ENCODE assay signal across 24 cellular contexts in genomic region chr9:94926457-94926852, GRCh38.
DNase-seq lines count a peak whose midpoint lies in the region; ATAC-seq, FAIRE-seq and TF ChIP-seq lines count a peak whose summit lies in the region.
"Had no signal": no experiment of that assay in that cellular context is flagged by ENCODE, and none has a peak within 500 bp of the region (broad histone marks: within the 10 kb centered on the region; RNA-seq: fewer than 3 reads in every experiment).

No MANE protein-coding gene starts in this region.

- POLR2A ChIA-PET in MCF 10A (lab: Yijun Ruan, JAX) = interaction anchor here (1.0 to 8.2 kb wide), 8 partner anchors 19 to 258 kb away, joined by 3 to 80 read pairs (median 4); no protein-coding TSS in a partner anchor

- no peaks in the 10 kb centered on the region for H4K20me1 ChIP-seq in mammary epithelial cell (ENCODE audit: insufficient read depth, low read length)

- H2AFZ ChIP-seq in mammary epithelial cell (ENCODE audit: low read depth, low read length) = no peak overlapping the region

- peaks cover 24% of the 10 kb centered on the region for H3K36me3 Mint-ChIP-seq in MCF 10A (ENCODE audit: insufficient read depth, unreplicated experiment)

- BruUV-seq in MCF 10A (replicated peaks; lab: Mats Ljungman, UMichigan) = no TSS peak
- BruUV-seq in mammary epithelial cell (replicated peaks; lab: Mats Ljungman, UMichigan) = no TSS peak

- FAIRE-seq in small intestine (lab: Jason Lieb, UNC) = no peak
- FAIRE-seq in GM19239 (lab: Jason Lieb, UNC) = no peak
- FAIRE-seq: H1, TTC549 had no signal

- DNase-seq in MCF 10A (ENCODE audit: unreplicated experiment) (no peak), mammary epithelial cell (no peak), left lung (no peak), small intestine (no peak), G401 (ENCODE audit: low spot score) (no peak), DMS153 treated with DMSO at 0.1 percent for 48 hours (lab: John Stamatoyannopoulos, UW; ENCODE audit: unreplicated experiment) (no peak), GM19239 (ENCODE audit: insufficient read length, low spot score) (no peak)
- DNase-seq: activated CD4-positive, alpha-beta T cell treated with anti-CD3 and anti-CD28 coated beads for 1 hour; activated CD8-positive, alpha-beta T cell treated with anti-CD3 and anti-CD28 coated beads for 36 hours; activated effector memory CD4-positive, alpha-beta T cell treated with Interleukin-2 at 50 U/mL for 16 hours; AML-193; cerebellar nuclear complex; effector CD4-positive, alpha-beta T cell; foreskin melanocyte; hippocampal formation; immature natural killer cell; KBM-7; left ventricle myocardium superior; NCI-H1436; NCI-H2107; substantia nigra had no signal

- TF ChIP-seq CTCF in MCF 10A (IDR thresholded peaks at IDR 0.05; ENCODE audit: unreplicated experiment) (no peak), mammary epithelial cell (conservative IDR thresholded peaks at IDR 0.05 in 1 of 2, IDR thresholded peaks at IDR 0.05 in 1 of 2; ENCODE audit: extremely low read depth in 1 of 2, insufficient read depth in 1 of 2, low read depth in 1 of 2, low read length in 2 of 2) (no peak), left lung (IDR thresholded peaks at IDR 0.05) (no peak)

- H3K27ac ChIP-seq in mammary epithelial cell (ENCODE audit: insufficient read depth, low read depth, low read length) (no peak overlapping the region), left lung (peak overlapping the region; percentile 27 to 33), skin epidermis (peak overlapping the region in 15 of 21 experiments; percentile 33 to 95 (median 62)), small intestine (ENCODE audit: low read depth in 1 of 2, low read length in 1 of 2) (no peak overlapping the region)

- H3K4me1 ChIP-seq in mammary epithelial cell (ENCODE audit: insufficient read depth, low read length) (peaks cover 60% of the 10 kb centered on the region), left lung (peaks cover 20 to 26% of the 10 kb centered on the region in 2 donors), small intestine (ENCODE audit: control insufficient read depth in 2 of 2, insufficient read depth in 1 of 2, low read depth in 1 of 2, low read length in 1 of 2) (peaks cover 0 to 4% of the 10 kb centered on the region in 2 donors)

- H3K4me1 Mint-ChIP-seq in MCF 10A (ENCODE audit: insufficient read depth, unreplicated experiment) = peaks cover 73% of the 10 kb centered on the region
- H3K4me1 Mint-ChIP-seq: immature natural killer cell had no signal

- no peaks in the 10 kb centered on the region for H3K27me3 ChIP-seq in mammary epithelial cell (ENCODE audit: insufficient read depth, low read length)
- H3K27me3 ChIP-seq in left lung = no peaks in the 10 kb centered on the region
- no peaks in the 10 kb centered on the region for H3K27me3 ChIP-seq in small intestine (ENCODE audit: control insufficient read depth in 2 of 2, insufficient read depth in 2 of 2, low read length in 2 of 2)

- intact Hi-C loops in MCF 10A (cut with micrococcal nuclease) (no loop called here), mammary epithelial cell (cut with micrococcal nuclease) (no loop called here), left lung (cut with DNase I) (no loop called here)

- H3K9me3 ChIP-seq in mammary epithelial cell (replicated peaks; ENCODE audit: insufficient read depth, low read length) = no peaks in the 10 kb centered on the region
- no peaks in the 10 kb centered on the region for H3K9me3 ChIP-seq in left lung
- H3K9me3 ChIP-seq in small intestine (ENCODE audit: control insufficient read depth, low read depth) = no peaks in the 10 kb centered on the region

- peak overlapping the region; percentile 22 for H3K4me3 Mint-ChIP-seq in MCF 10A (ENCODE audit: unreplicated experiment)
- H3K4me3 Mint-ChIP-seq: activated CD8-positive, alpha-beta T cell treated with anti-CD3 and anti-CD28 coated beads for 36 hours; immature natural killer cell had no signal

- H3K4me3 ChIP-seq in mammary epithelial cell (replicated peaks in 1 of 3; ENCODE audit: insufficient read depth in 1 of 3, low read depth in 2 of 3, low read length in 3 of 3) (no peak overlapping the region), left lung (no peak overlapping the region), skin epidermis (no peak overlapping the region), small intestine (ENCODE audit: low read depth in 1 of 2, low read length in 2 of 2) (no peak overlapping the region)

- 81% methylated on average over 5 of the region's 9 CpGs for WGBS in mammary epithelial cell (ENCODE audit: low coverage, missing lambda C conversion rate)
- 82 to 89% (median 89%) methylated on average over 9 of the region's 9 CpGs for WGBS in small intestine, 3 donors

- CTCF ChIA-PET in MCF 10A (lab: Yijun Ruan, JAX) = interaction anchor here (1.3 to 3.4 kb wide), 2 partner anchors 81 to 246 kb away, joined by 4 to 8 read pairs; no protein-coding TSS in a partner anchor
- CTCF ChIA-PET in mammary epithelial cell (lab: Charles Lee; ENCODE audit: low non-redundant PET) = no interaction called here

- dilution Hi-C loops in mammary epithelial cell (cut with HindIII; ENCODE audit: low sequenced_read_pairs) = no loop called here

- in situ Hi-C loops in mammary epithelial cell (cut with MboI; ENCODE audit: low sequenced_read_pairs in 2 of 2) (no loop called here), G401 (cut with HindIII; ENCODE audit: low sequenced_read_pairs) (no loop called here)

- no peak overlapping the region for H3K4me2 ChIP-seq in mammary epithelial cell (ENCODE audit: insufficient read depth, low read depth, low read length)

- peak; percentile 55 for ATAC-seq in left lung
- ATAC-seq: activated CD8-positive, alpha-beta T cell treated with anti-CD3 and anti-CD28 coated beads for 36 hours; left ventricle myocardium superior had no signal

- no peak overlapping the region for H3K9ac ChIP-seq in mammary epithelial cell (ENCODE audit: insufficient read depth, low read length)

- H3K36me3 ChIP-seq in mammary epithelial cell (ENCODE audit: insufficient read depth, low read length) (no peaks in the 10 kb centered on the region), left lung (no peaks in the 10 kb centered on the region), small intestine (ENCODE audit: control insufficient read depth in 2 of 2, insufficient read depth in 2 of 2, low read length in 2 of 2) (no peaks in the 10 kb centered on the region)

- H3K79me2 ChIP-seq in mammary epithelial cell (ENCODE audit: insufficient read depth, low read length) = no peaks in the 10 kb centered on the region

- H3K27ac Mint-ChIP-seq in MCF 10A (ENCODE audit: low read depth, unreplicated experiment) = peak overlapping the region; percentile 73
- H3K27ac Mint-ChIP-seq: activated CD8-positive, alpha-beta T cell treated with anti-CD3 and anti-CD28 coated beads for 36 hours had no signal

- H3K9me3 Mint-ChIP-seq in MCF 10A (ENCODE audit: unreplicated experiment) = no peaks in the 10 kb centered on the region
- H3K9me3 Mint-ChIP-seq: activated CD8-positive, alpha-beta T cell treated with anti-CD3 and anti-CD28 coated beads for 36 hours; immature natural killer cell had no signal

- H3K27me3 Mint-ChIP-seq in MCF 10A (ENCODE audit: insufficient read depth, unreplicated experiment) = no peaks in the 10 kb centered on the region
- H3K27me3 Mint-ChIP-seq: activated CD8-positive, alpha-beta T cell treated with anti-CD3 and anti-CD28 coated beads for 36 hours had no signal

Comparison
In these comparisons a context has a peak if more than half of its experiments do, and no peak if none do; other contexts are left out.
1. H3K27ac ChIP-seq: peak in left lung (2 of 2) and skin epidermis (15 of 21); none in mammary epithelial cell (single experiment) and small intestine (0 of 2).